14 cellular contexts compared by ENCODE assay signal in genomic region chr3:141439589-141439988, GRCh38. TPM values are rescaled to one million over a fixed set of nuclear protein-coding genes. Genes with fewer than 3 reads are reported as not detected.
DNase-seq lines count a peak whose midpoint lies in the region; ATAC-seq, FAIRE-seq and TF ChIP-seq lines count a peak whose summit lies in the region.
"Had no signal": no experiment of that assay in that cellular context is flagged by ENCODE, and none has a peak within 500 bp of the region (broad histone marks: within the 10 kb centered on the region; RNA-seq: fewer than 3 reads in every experiment).

No MANE protein-coding gene starts in this region.

- H3K4me3 Mint-ChIP-seq in nephron = peak overlapping the region in 1 of 3 experiments; percentile 12

- CTCF ChIA-PET in A549 (lab: Yijun Ruan, JAX) = interaction anchor here (1.1 to 5.2 kb wide), 6 partner anchors 15 to 136 kb away, joined by 3 to 35 read pairs (median 17); no protein-coding TSS in a partner anchor

- H3K27me3 Mint-ChIP-seq in nephron (ENCODE audit: low read depth) = no peaks in the 10 kb centered on the region

- no peak for ATAC-seq in A549
- ATAC-seq: left cardiac atrium had no signal

- no peak for TF ChIP-seq POLR2A in A549 (IDR thresholded peaks at IDR 0.05; ENCODE audit: low read length)

- H3K9me2 ChIP-seq in Loucy (replicated peaks; ENCODE audit: low read depth, low read length) = no peaks in the 10 kb centered on the region

- H3K4me1 ChIP-seq in A549 = peaks cover 32% of the 10 kb centered on the region
- no peaks in the 10 kb centered on the region for H3K4me1 ChIP-seq in Loucy (ENCODE audit: insufficient read depth, low read length, poor library complexity, severe bottlenecking)

- H3K79me2 ChIP-seq in Loucy (ENCODE audit: insufficient read depth, low read length) = no peaks in the 10 kb centered on the region

- peaks cover 50% of the 10 kb centered on the region for H3K4me1 Mint-ChIP-seq in nephron

- TF ChIP-seq EP300 in A549 (IDR thresholded peaks at IDR 0.05) = no peak

- H3K4me3 ChIP-seq in A549 (no peak overlapping the region), Loucy (ENCODE audit: low read length, poor library complexity, severe bottlenecking) (no peak overlapping the region), coronary artery (no peak overlapping the region)
- H3K4me3 ChIP-seq: BLaER1 treated with 17β-estradiol and CSF1 and Interleukin-3, amounts not matched to agents 10 nM and 100 nM had no signal

- H3K4me2 ChIP-seq in A549 = no peak overlapping the region
- no peak overlapping the region for H3K4me2 ChIP-seq in Loucy (ENCODE audit: low read depth, low read length, poor library complexity, severe bottlenecking)
- H3K4me2 ChIP-seq: BLaER1 treated with 17β-estradiol and CSF1 and Interleukin-3, amounts not matched to agents 10 nM and 100 nM had no signal

- H3K27ac ChIP-seq in A549 (peak overlapping the region; percentile 28 to 32; a peak in 3 of 6 replicates), coronary artery (peak overlapping the region; percentile 42 to 57)
- H3K27ac ChIP-seq: BLaER1 treated with 17β-estradiol and CSF1 and Interleukin-3, amounts not matched to agents 10 nM and 100 nM had no signal

- peaks cover 13% of the 10 kb centered on the region for H3K9me3 Mint-ChIP-seq in nephron

- no peaks in the 10 kb centered on the region for H3K9me3 ChIP-seq in A549
- H3K9me3 ChIP-seq in Loucy (ENCODE audit: insufficient read depth, low read depth, low read length) = no peaks in the 10 kb centered on the region
- H3K9me3 ChIP-seq: BLaER1 treated with 17β-estradiol and CSF1 and Interleukin-3, amounts not matched to agents 10 nM and 100 nM had no signal

- H3K36me3 ChIP-seq in Loucy (ENCODE audit: insufficient read depth, low read length) = no peaks in the 10 kb centered on the region

- no peak for TF ChIP-seq RAD21 in A549 (conservative IDR thresholded peaks at IDR 0.05 in 1 of 2, IDR thresholded peaks at IDR 0.05 in 1 of 2)

- H3K9ac ChIP-seq in Loucy (ENCODE audit: low read depth, low read length, poor library complexity, severe bottlenecking) = no peak overlapping the region
- H3K9ac ChIP-seq: BLaER1 treated with 17β-estradiol and CSF1 and Interleukin-3, amounts not matched to agents 10 nM and 100 nM had no signal

- DNase-seq in A549 (ENCODE audit: low read depth in 1 of 2, low spot score in 1 of 2) = no peak
- DNase-seq in coronary artery (ENCODE audit: low spot score) = no peak
- DNase-seq in AML-193 (lab: John Stamatoyannopoulos, UW) = no peak
- DNase-seq in activated CD4-positive, alpha-beta T cell treated with anti-CD3 and anti-CD28 coated beads for 1 hour = no peak
- no peak for DNase-seq in COR-L47 (lab: John Stamatoyannopoulos, UW)
- DNase-seq in NCI-H524 treated with DMSO at 0.1 percent for 48 hours (lab: John Stamatoyannopoulos, UW) = no peak
- DNase-seq: left cardiac atrium; NCI-H1436 treated with DMSO at 0.1 percent for 48 hours; NK-92 treated with Interleukin-12 subunit alpha and Interleukin-12 subunit beta, amount 100 ng/mL, for 24 hours; SW 1271; trophoblast cell had no signal

- H2AFZ ChIP-seq in Loucy (ENCODE audit: low read length) = peak overlapping the region; percentile 57; the same call in 1 of the 2 replicates

- FAIRE-seq in A549 (lab: Jason Lieb, UNC) = no peak

- H3K27ac Mint-ChIP-seq in nephron = peak overlapping the region; percentile 83 to 95 (median 93)

- peaks cover 39% of the 10 kb centered on the region for H3K36me3 Mint-ChIP-seq in nephron (ENCODE audit: low read depth)

- no peaks in the 10 kb centered on the region for H3F3A ChIP-seq in Loucy (ENCODE audit: low read depth)

- TF ChIP-seq CTCF in A549 (IDR thresholded peaks at IDR 0.05) = no peak
- no peak for TF ChIP-seq CTCF in Loucy (conservative IDR thresholded peaks at IDR 0.05; ENCODE audit: low read length)
- no peak for TF ChIP-seq CTCF in coronary artery (IDR thresholded peaks at IDR 0.05)
- no peak for TF ChIP-seq CTCF in nephron (IDR thresholded peaks at IDR 0.05; ENCODE audit: unreplicated experiment in 3 of 3)

- no peaks in the 10 kb centered on the region for H3K27me3 ChIP-seq in Loucy (ENCODE audit: insufficient read depth, low read length, poor library complexity, severe bottlenecking)
- H3K27me3 ChIP-seq: BLaER1 treated with 17β-estradiol and CSF1 and Interleukin-3, amounts not matched to agents 10 nM and 100 nM had no signal

- H4K20me1 ChIP-seq in Loucy (ENCODE audit: insufficient read depth, low read length, poor library complexity, severe bottlenecking) = no peaks in the 10 kb centered on the region
- H4K20me1 ChIP-seq: BLaER1 treated with 17β-estradiol and CSF1 and Interleukin-3, amounts not matched to agents 10 nM and 100 nM had no signal

- 87% methylated on average over 3 of the region's 3 CpGs for WGBS in A549 (ENCODE audit: missing lambda C conversion rate)

- POLR2A ChIA-PET in A549 (lab: Yijun Ruan, JAX) = no interaction called here

TF ChIP-seq in A549, 52 proteins besides CTCF, POLR2A, EP300 and RAD21:
- TF ChIP-seq MAFK (IDR thresholded peaks at IDR 0.05; ENCODE audit: partially characterized antibody) (peak; percentile 64), ZFP36 (IDR thresholded peaks at IDR 0.05; ENCODE audit: borderline replicate concordance, partially characterized antibody) (no peak), MAZ (IDR thresholded peaks at IDR 0.05; ENCODE audit: borderline replicate concordance, low read depth, low read length) (no peak), BCL3 (IDR thresholded peaks at IDR 0.05) (no peak)

RNA-seq across cellular contexts. Expression of gene RASA2, which starts 47.2 kb away (rescaled TPM):
- 9.2 and 12.0 TPM in 2 replicates for polyA plus RNA-seq in A549 (2011; rRNA removed)
- 2.0 and 2.1 TPM in 2 replicates for polyA plus RNA-seq in A549 (2012; cell fraction: cytosol; rRNA removed)
- polyA plus RNA-seq in A549 (2012; cell fraction: nucleus; rRNA removed) = 2.7 and 3.1 TPM in 2 replicates
- polyA plus RNA-seq in A549 (2017; fragmentation: RNase III; extraction: RNeasy Plus Mini Kit Qiagen cat#74134 plus additional on column Dnase treatment) = 5.0 to 6.8 TPM (median 6.7 TPM) in 3 replicates
- 4.9 and 7.9 TPM in 2 replicates for polyA minus RNA-seq in A549 (2011; rRNA and poly(A)+ RNA removed)
